16 cellular contexts compared by ENCODE assay signal in genomic region chr10:96846926-96847325, GRCh38.
"Had no signal": no experiment of that assay in that cellular context is flagged by ENCODE, and none has a peak within 500 bp of the region (broad histone marks: within the 10 kb centered on the region; RNA-seq: fewer than 3 reads in every experiment).

No MANE protein-coding gene starts in this region.

- H3K9me3 ChIP-seq: body of pancreas, stomach, testis had no signal

- H3K27me3 ChIP-seq: body of pancreas, neural progenitor cell, stomach, testis had no signal

- H2AFZ ChIP-seq: neural progenitor cell had no signal

- H3K27ac ChIP-seq: neural progenitor cell, testis had no signal

- H3K27me3 Mint-ChIP-seq: activated CD8-positive, alpha-beta memory T cell treated with anti-CD3 and anti-CD28 coated beads, Interleukin-2, amount 10 ng/mL, durations not matched to agents 7 days and 5 days; activated naive CD4-positive, alpha-beta T cell treated with anti-CD3 and anti-CD28 coated beads, Interleukin-2, amount 50 U/mL, for 24 hours had no signal

- H3K9me3 Mint-ChIP-seq: activated naive CD4-positive, alpha-beta T cell treated with anti-CD3 and anti-CD28 coated beads, Interleukin-2, amount 50 U/mL, for 24 hours had no signal

- H3K4me3 Mint-ChIP-seq: activated CD8-positive, alpha-beta memory T cell treated with anti-CD3 and anti-CD28 coated beads, Interleukin-2, amount 10 ng/mL, durations not matched to agents 7 days and 5 days; activated naive CD4-positive, alpha-beta T cell treated with anti-CD3 and anti-CD28 coated beads, Interleukin-2, amount 50 U/mL, for 24 hours; neural progenitor cell had no signal

- ATAC-seq: activated CD8-positive, alpha-beta memory T cell treated with anti-CD3 and anti-CD28 coated beads, Interleukin-2, amount 10 ng/mL, durations not matched to agents 7 days and 5 days; body of pancreas; sciatic nerve had no signal

- DNase-seq: activated CD4-positive, alpha-beta T cell treated with anti-CD3 and anti-CD28 coated beads for 1 hour; activated CD4-positive, alpha-beta T cell treated with anti-CD3 and anti-CD28 coated beads, Interleukin-2, amount 50 U/mL, for 48 hours; activated CD8-positive, alpha-beta memory T cell treated with anti-CD3 and anti-CD28 coated beads, Interleukin-2, amount 10 ng/mL, durations not matched to agents 7 days and 5 days; activated effector memory CD4-positive, alpha-beta T cell treated with anti-CD3 and anti-CD28 coated beads, Interleukin-2, amount 50 U/mL, for 16 hours; activated T-cell treated with anti-CD3 and anti-CD28 coated beads, Interleukin-2, amount 50 U/mL, for 48 hours; amygdala; body of pancreas; effector CD8-positive, alpha-beta T cell; left colon; stomach; T-helper 9 cell; testis had no signal

- H3K36me3 ChIP-seq: neural progenitor cell, stomach had no signal

- H3K4me3 ChIP-seq: body of pancreas, lung, neural progenitor cell, stomach, testis had no signal

- H3K4me2 ChIP-seq: neural progenitor cell had no signal

- H3K27ac Mint-ChIP-seq: activated CD8-positive, alpha-beta memory T cell treated with anti-CD3 and anti-CD28 coated beads, Interleukin-2, amount 10 ng/mL, durations not matched to agents 7 days and 5 days; activated naive CD4-positive, alpha-beta T cell treated with anti-CD3 and anti-CD28 coated beads, Interleukin-2, amount 50 U/mL, for 24 hours; neural progenitor cell had no signal
